Comparison of ENCODE assay signal across 19 cellular contexts in genomic region chr12:38222011-38222410, GRCh38.
DNase-seq lines count a peak whose midpoint lies in the region; ATAC-seq and TF ChIP-seq lines count a peak whose summit lies in the region.
"Had no signal": no experiment of that assay in that cellular context is flagged by ENCODE, and none has a peak within 500 bp of the region (broad histone marks: within the 10 kb centered on the region; RNA-seq: fewer than 3 reads in every experiment).

No MANE protein-coding gene starts in this region.

- no peaks in the 10 kb centered on the region for H3K9me3 Mint-ChIP-seq in Caco-2 (ENCODE audit: unreplicated experiment)

- peak overlapping the region; percentile 33 for H3K4me3 Mint-ChIP-seq in Caco-2 (ENCODE audit: unreplicated experiment)
- H3K4me3 Mint-ChIP-seq: B cell; CD4-positive, CD25-positive, alpha-beta regulatory T cell; CD8-positive, alpha-beta T cell; GM23338; H9 had no signal

- 0 out of 2 replicates have a peak overlapping the region, but pooled peaks have one; percentile 8 for H2AFZ ChIP-seq in PC-9
- H2AFZ ChIP-seq: GM23338 had no signal

- H3K36me3 Mint-ChIP-seq in Caco-2 (ENCODE audit: insufficient read depth, unreplicated experiment) = no peaks in the 10 kb centered on the region
- H3K36me3 Mint-ChIP-seq: CD4-positive, CD25-positive, alpha-beta regulatory T cell; CD8-positive, alpha-beta T cell had no signal

- POLR2A ChIA-PET in Caco-2 (lab: Charles Lee) = no interaction called here
- POLR2A ChIA-PET in PC-9 (lab: Charles Lee; ENCODE audit: unreplicated experiment) = no interaction called here

- no peaks in the 10 kb centered on the region for H4K20me1 ChIP-seq in PC-9 (ENCODE audit: insufficient read depth)
- H4K20me1 ChIP-seq: BLaER1 had no signal

- H3K79me2 ChIP-seq in PC-9 (ENCODE audit: low read depth) = no peaks in the 10 kb centered on the region

- H3K4me1 Mint-ChIP-seq in Caco-2 (ENCODE audit: low read depth, unreplicated experiment) = peaks cover 10% of the 10 kb centered on the region
- H3K4me1 Mint-ChIP-seq: B cell; CD4-positive, CD25-positive, alpha-beta regulatory T cell; GM23338; H9 had no signal

- no peaks in the 10 kb centered on the region for H3F3A ChIP-seq in PC-9 (ENCODE audit: insufficient read depth, low read depth)

- ATAC-seq in HG02885 (IDR thresholded peaks at IDR 0.05; ENCODE audit: poor library complexity, unreplicated experiment) = no peak
- ATAC-seq: CD8-positive, alpha-beta T cell; GM12878; GM23338; HCT116 had no signal

- H3K4me2 ChIP-seq in PC-9 = no peak overlapping the region
- H3K4me2 ChIP-seq: BLaER1, GM23338 had no signal

- no TSS peak for BruUV-seq in Caco-2 (replicated peaks; lab: Mats Ljungman, UMichigan)
- BruUV-seq in PC-9 (replicated peaks; lab: Mats Ljungman, UMichigan) = no TSS peak

- DNase-seq in DMS53 (lab: John Stamatoyannopoulos, UW) = peak; percentile 4
- no peak for DNase-seq in DMS53 treated with DMSO at 0.1 percent for 48 hours (lab: John Stamatoyannopoulos, UW; ENCODE audit: unreplicated experiment)
- peak; percentile 30 to 49 for DNase-seq in Caco-2
- no peak for DNase-seq in PC-9
- DNase-seq in stimulated activated naive CD4-positive, alpha-beta T cell (lab: John Stamatoyannopoulos, UW) = no peak
- DNase-seq: CD4-positive, CD25-positive, alpha-beta regulatory T cell; CD8-positive, alpha-beta T cell; DMS79; EL; GDM1; H9 had no signal

- no peaks in the 10 kb centered on the region for H3K27me3 ChIP-seq in Caco-2 (replicated peaks; ENCODE audit: control insufficient read depth, insufficient read depth, low read length)
- H3K27me3 ChIP-seq in PC-9 (ENCODE audit: insufficient read depth, low read depth) = no peaks in the 10 kb centered on the region
- H3K27me3 ChIP-seq: BLaER1 had no signal

- CTCF ChIA-PET in Caco-2 (lab: Charles Lee) = no interaction called here
- CTCF ChIA-PET in PC-9 (lab: Charles Lee) = no interaction called here

- peak overlapping the region; percentile 30 for H3K27ac Mint-ChIP-seq in Caco-2 (ENCODE audit: unreplicated experiment)
- H3K27ac Mint-ChIP-seq: B cell; CD4-positive, CD25-positive, alpha-beta regulatory T cell; CD8-positive, alpha-beta T cell; GM23338; H9 had no signal

- H3K9me3 ChIP-seq in Caco-2 (no peaks in the 10 kb centered on the region), PC-9 (ENCODE audit: insufficient read depth, low read depth) (no peaks in the 10 kb centered on the region)
- H3K9me3 ChIP-seq: BLaER1 had no signal

- no peak overlapping the region for H3K27ac ChIP-seq in PC-9
- H3K27ac ChIP-seq: 22Rv1, BLaER1, C4-2B had no signal

- no peaks in the 10 kb centered on the region for H3K9me2 ChIP-seq in PC-9 (ENCODE audit: insufficient read depth)

- H3K36me3 ChIP-seq in Caco-2 (ENCODE audit: control insufficient read depth, insufficient read depth, low read length) (no peaks in the 10 kb centered on the region), PC-9 (ENCODE audit: low read depth) (no peaks in the 10 kb centered on the region)
- H3K36me3 ChIP-seq: BLaER1 had no signal

- intact Hi-C loops in Caco-2 (cut with micrococcal nuclease; ENCODE audit: unreplicated experiment) = no loop called here
- intact Hi-C loops in PC-9 (cut with micrococcal nuclease; ENCODE audit: unreplicated experiment) = no loop called here

- H3K4me1 ChIP-seq in Caco-2 = peaks cover 11% of the 10 kb centered on the region
- H3K4me1 ChIP-seq in PC-9 (replicated peaks; ENCODE audit: insufficient read depth) = no peaks in the 10 kb centered on the region; the same call in 1 of the 2 replicates
- H3K4me1 ChIP-seq: BLaER1 had no signal

- no peak for TF ChIP-seq CTCF in Caco-2 (IDR thresholded peaks at IDR 0.05; ENCODE audit: insufficient read depth in 1 of 2, low read depth in 1 of 2, low read length in 1 of 2, severe bottlenecking in 1 of 2, unreplicated experiment in 1 of 2)
- TF ChIP-seq CTCF in PC-9 (conservative IDR thresholded peaks at IDR 0.05) = no peak

- H3K27me3 Mint-ChIP-seq in Caco-2 (ENCODE audit: insufficient read depth, unreplicated experiment) = no peaks in the 10 kb centered on the region
- H3K27me3 Mint-ChIP-seq: B cell; CD4-positive, CD25-positive, alpha-beta regulatory T cell had no signal

- H3K4me3 ChIP-seq in Caco-2 (ENCODE audit: low read depth, low read length) (no peak overlapping the region), PC-9 (no peak overlapping the region)
- H3K4me3 ChIP-seq: BLaER1, GM12878, GM23338 had no signal

Comparison
In these comparisons a context has a peak if more than half of its experiments do, and no peak if none do; other contexts are left out.
1. DNase-seq: peak in DMS53 (single experiment) and Caco-2 (2 of 2); none in DMS53 treated with DMSO at 0.1 percent for 48 hours (single experiment), PC-9 (0 of 2) and stimulated activated naive CD4-positive, alpha-beta T cell (0 of 6).